23 cellular contexts compared by ENCODE assay signal in the genomic region with DNA sequence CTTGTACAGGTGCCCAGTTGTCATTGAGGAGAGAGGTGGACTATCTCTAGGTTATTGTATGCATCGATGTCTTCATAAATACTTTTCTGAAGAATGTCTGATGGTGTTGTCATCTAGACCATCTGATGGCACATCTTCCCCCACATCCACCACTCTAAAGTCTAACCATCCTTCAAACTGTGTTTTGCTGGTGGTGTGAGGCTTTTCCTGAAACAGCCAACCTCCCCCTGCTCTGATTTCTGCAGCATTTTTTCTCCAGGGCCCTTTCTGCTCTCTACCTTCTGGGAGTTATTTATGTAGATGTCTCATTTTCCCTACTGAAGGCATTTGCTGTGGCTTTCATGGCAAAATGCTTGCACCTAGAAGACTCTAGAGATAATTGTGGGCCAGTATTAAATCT. TPM values are rescaled to one million over a fixed set of nuclear protein-coding genes. Genes with fewer than 3 reads are reported as not detected.
DNase-seq lines count a peak whose midpoint lies in the region; ATAC-seq and TF ChIP-seq lines count a peak whose summit lies in the region.
"Had no signal": no experiment of that assay in that cellular context is flagged by ENCODE, and none has a peak within 500 bp of the region (broad histone marks: within the 10 kb centered on the region; RNA-seq: fewer than 3 reads in every experiment).

No MANE protein-coding gene starts in this region.

- no peak overlapping the region for H3K27ac ChIP-seq in HEK293 (ENCODE audit: extremely low read depth, low read depth, low read length)
- no peak overlapping the region for H3K27ac ChIP-seq in sigmoid colon
- no peak overlapping the region for H3K27ac ChIP-seq in suprapubic skin

- peak overlapping the region; percentile 67 for H3K4me3 Mint-ChIP-seq in mesothelial cell of epicardium
- H3K4me3 Mint-ChIP-seq: central memory CD8-positive, alpha-beta T cell had no signal

- 13 to 84% methylated on average over 1 of the region's 1 CpG for WGBS in sigmoid colon, 2 donors
- WGBS in suprapubic skin: 85% methylated on average over 1 of the region's 1 CpG

- peaks cover 55% of the 10 kb centered on the region for H3K27me3 Mint-ChIP-seq in mesothelial cell of epicardium (ENCODE audit: low read depth)

- peak overlapping the region; percentile 9; the same call in 1 of the 2 replicates for H3K4me3 ChIP-seq in HEK293 (ENCODE audit: low read depth, low read length)
- H3K4me3 ChIP-seq in adipocyte (ENCODE audit: low read length): peak overlapping the region; percentile 84
- H3K4me3 ChIP-seq in sigmoid colon: peak overlapping the region; percentile 46 to 84 (median 66)
- no peak overlapping the region for H3K4me3 ChIP-seq in suprapubic skin
- H3K4me3 ChIP-seq: GM12878, K562 had no signal

- H3K9me3 ChIP-seq in HEK293 (ENCODE audit: control insufficient read depth, insufficient read depth, low read depth, low read length): no peaks in the 10 kb centered on the region
- H3K9me3 ChIP-seq in adipocyte (ENCODE audit: control insufficient read depth, low read length): no peaks in the 10 kb centered on the region
- no peaks in the 10 kb centered on the region for H3K9me3 ChIP-seq in sigmoid colon
- no peaks in the 10 kb centered on the region for H3K9me3 ChIP-seq in suprapubic skin

- no peak for ATAC-seq in HG03442 (IDR thresholded peaks at IDR 0.05; ENCODE audit: unreplicated experiment)
- ATAC-seq: GM12878, K562 had no signal

- no peak for TF ChIP-seq CTCF in HEK293 (tag by site-specific recombination; IDR thresholded peaks at IDR 0.05)
- TF ChIP-seq CTCF in mesothelial cell of epicardium (IDR thresholded peaks at IDR 0.05; ENCODE audit: unreplicated experiment): no peak
- no peak for TF ChIP-seq CTCF in sigmoid colon (IDR thresholded peaks at IDR 0.05)
- TF ChIP-seq CTCF in suprapubic skin (IDR thresholded peaks at IDR 0.05): no peak

- TF ChIP-seq EP300 in sigmoid colon (IDR thresholded peaks at IDR 0.05) (no peak), suprapubic skin (IDR thresholded peaks at IDR 0.05) (no peak)

- intact Hi-C loops in sigmoid colon (cut with DNase I): loop anchor here (5.0 kb wide), 1 partner anchor 82 kb away; no protein-coding TSS in a partner anchor

- POLR2A ChIA-PET in HEK293 (lab: Yijun Ruan, JAX): no interaction called here

- H3K4me1 ChIP-seq in HEK293 (ENCODE audit: control insufficient read depth, insufficient read depth, low read length) (peaks cover 24% of the 10 kb centered on the region), adipocyte (ENCODE audit: control insufficient read depth, insufficient read depth, low read length) (peaks cover 62% of the 10 kb centered on the region), sigmoid colon (peaks cover 0 to 60% (median 30%) of the 10 kb centered on the region in 4 donors), suprapubic skin (peaks cover 37% of the 10 kb centered on the region)

- H3K9ac ChIP-seq in adipocyte (ENCODE audit: low read length): no peak overlapping the region

- peaks cover 6% of the 10 kb centered on the region for H3K9me3 Mint-ChIP-seq in mesothelial cell of epicardium
- H3K9me3 Mint-ChIP-seq: central memory CD8-positive, alpha-beta T cell had no signal

- H3K4me1 Mint-ChIP-seq in mesothelial cell of epicardium: peaks cover 44% of the 10 kb centered on the region
- H3K4me1 Mint-ChIP-seq: central memory CD8-positive, alpha-beta T cell had no signal

- H3K27ac Mint-ChIP-seq in mesothelial cell of epicardium: no peak overlapping the region

- CTCF ChIA-PET in HEK293 (lab: Yijun Ruan, JAX): interaction anchor here (0.9 kb wide), 1 partner anchor 81 kb away, joined by 4 read pairs; no protein-coding TSS in a partner anchor

- no peaks in the 10 kb centered on the region for H3K27me3 ChIP-seq in adipocyte (replicated peaks; ENCODE audit: control insufficient read depth, insufficient read depth, low read length)
- H3K27me3 ChIP-seq in sigmoid colon: no peaks in the 10 kb centered on the region
- H3K27me3 ChIP-seq in suprapubic skin: peaks cover 26% of the 10 kb centered on the region

- TF ChIP-seq POLR2A in sigmoid colon (IDR thresholded peaks at IDR 0.05) (no peak), suprapubic skin (IDR thresholded peaks at IDR 0.05) (no peak)

- no peak for DNase-seq in adipocyte (ENCODE audit: low read depth)
- DNase-seq in mesothelial cell of epicardium (ENCODE audit: low spot score in 2 of 2, unreplicated experiment in 2 of 2): no peak
- no peak for DNase-seq in sigmoid colon
- no peak for DNase-seq in glomerular visceral epithelial cell (ENCODE audit: extremely low spot score)
- DNase-seq in COLO668 (lab: John Stamatoyannopoulos, UW; ENCODE audit: unreplicated experiment): no peak
- DNase-seq in suprapubic skin (ENCODE audit: low spot score in 2 of 2): no peak
- DNase-seq: activated CD4-positive, alpha-beta T cell treated with anti-CD3 and anti-CD28 coated beads for 1 hour; activated effector memory CD4-positive, alpha-beta T cell treated with anti-CD3 and anti-CD28 coated beads, Interleukin-2, amount 50 U/mL, for 16 hours; GDM1; hypothalamus; mesendoderm; NCI-H1092; NCI-H2107; NCI-H524; nucleus accumbens; stimulated activated CD8-positive, alpha-beta memory T cell treated with anti-CD3 and anti-CD28 coated beads, Interleukin-4, amount 100 ng/mL, for 48 hours; substantia nigra; T-helper 9 cell had no signal

- H3K36me3 Mint-ChIP-seq in mesothelial cell of epicardium: no peaks in the 10 kb centered on the region

- no peaks in the 10 kb centered on the region for H3K36me3 ChIP-seq in HEK293 (ENCODE audit: control insufficient read depth in 2 of 2, insufficient read depth in 1 of 2, low read length in 2 of 2)
- H3K36me3 ChIP-seq in adipocyte (ENCODE audit: control insufficient read depth, insufficient read depth, low read length, severe bottlenecking): no peaks in the 10 kb centered on the region
- no peaks in the 10 kb centered on the region for H3K36me3 ChIP-seq in sigmoid colon
- no peaks in the 10 kb centered on the region for H3K36me3 ChIP-seq in suprapubic skin

TF ChIP-seq in HEK293, 187 proteins besides CTCF, POLR2A, EP300 and RAD21:
- no peak for TF ChIP-seq HIC1 (tag by site-specific recombination; IDR thresholded peaks at IDR 0.05)
- TF ChIP-seq ZNF341 (tag by site-specific recombination; IDR thresholded peaks at IDR 0.05; ENCODE audit: low read depth): peak; percentile 91
- TF ChIP-seq ZBTB8A (tag by site-specific recombination; IDR thresholded peaks at IDR 0.05): no peak

RNA-seq across cellular contexts. Expression of gene PLCE1, which starts 1.5 kb away (rescaled TPM):
- 3.2 to 3.9 TPM (median 3.4 TPM) in 3 replicates for total RNA-seq in mesothelial cell of epicardium
- total RNA-seq in sigmoid colon: 1 to 10 TPM; 6.9 to 9.7 (median 8.7) TPM
- polyA plus RNA-seq in sigmoid colon: 10 to 100 TPM in 1 of 3 donors, 1 to 10 TPM in 2; 6.0 to 12.4 (median 8.1) TPM
- 1 to 10 TPM; 1.0 to 2.8 (median 1.6) TPM for total RNA-seq in suprapubic skin
